In genomic region chr5:141807732-141808131, GRCh38 we compare ENCODE assay signal across 19 cellular contexts.
"Had no signal": no experiment of that assay in that cellular context is flagged by ENCODE, and none has a peak within 500 bp of the region (broad histone marks: within the 10 kb centered on the region; RNA-seq: fewer than 3 reads in every experiment).

No MANE protein-coding gene starts in this region.

- H3K36me3 ChIP-seq: MG63, SJSA1 had no signal

- FAIRE-seq: RCC 7860 had no signal

- H3K27ac ChIP-seq: SJSA1, SK-N-MC had no signal

- H3K4me1 ChIP-seq: SJSA1 had no signal

- DNase-seq: KBM-7, MG63, NCI-H1092, NCI-H1105 treated with DMSO at 0.1 percent for 48 hours, NCI-H1417 treated with DMSO at 0.1 percent for 48 hours, NCI-H146, NCI-H1694 treated with DMSO at 0.1 percent for 48 hours, NCI-H1930, NCI-H2081, NCI-H2107, NCI-H2227 treated with DMSO at 0.1 percent for 48 hours, NCI-H524, NCI-H69, NCI-H774, Right ventricle myocardium superior, SIG-M5 had no signal

- H3K9me3 ChIP-seq: MG63, SJSA1 had no signal

- H3K4me3 ChIP-seq: MG63, SJSA1, SK-N-MC had no signal
